Comparison of ENCODE assay signal across 17 cellular contexts in the genomic region with DNA sequence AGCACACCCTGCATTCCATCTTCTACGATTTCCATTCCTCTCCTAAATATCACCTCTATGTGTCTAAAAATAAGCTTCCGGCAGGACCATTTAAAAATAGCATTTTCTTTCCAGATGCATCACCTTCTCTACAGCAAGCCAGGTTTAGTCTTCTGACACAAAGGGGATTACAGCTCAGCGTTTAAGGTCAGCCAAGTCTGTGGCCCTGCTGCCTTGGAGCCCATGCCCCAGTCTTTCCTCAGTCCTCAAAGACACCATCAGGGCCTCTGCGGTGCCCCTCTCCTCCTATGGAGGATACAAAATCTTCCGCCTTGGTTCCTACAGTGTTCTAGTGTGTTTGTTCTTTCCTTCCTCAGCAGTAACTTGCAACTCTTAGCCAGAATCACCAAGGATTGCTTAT.
"Had no signal": no experiment of that assay in that cellular context is flagged by ENCODE, and none has a peak within 500 bp of the region (broad histone marks: within the 10 kb centered on the region; RNA-seq: fewer than 3 reads in every experiment).

No MANE protein-coding gene starts in this region.

- H3K4me3 Mint-ChIP-seq: activated CD4-positive, alpha-beta memory T cell treated with anti-CD3 and anti-CD28 coated beads, Interleukin-2, amount 10 ng/mL, durations not matched to agents 7 days and 5 days; activated CD4-positive, alpha-beta T cell treated with anti-CD3 and anti-CD28 coated beads, Interleukin-2, amount 10 ng/mL, durations not matched to agents 24 days and 14 days; activated T-cell treated with anti-CD3 and anti-CD28 coated beads, Interleukin-2, amount 50 U/mL, for 4 hours; mesothelial cell of epicardium; naive thymus-derived CD8-positive, alpha-beta T cell; neural progenitor cell had no signal

- H3K9me3 ChIP-seq: breast epithelium, upper lobe of left lung had no signal

- H3K27ac ChIP-seq: breast epithelium, neural progenitor cell, SK-N-MC, upper lobe of left lung had no signal

- H3K27me3 Mint-ChIP-seq: activated CD4-positive, alpha-beta memory T cell treated with anti-CD3 and anti-CD28 coated beads, Interleukin-2, amount 10 ng/mL, durations not matched to agents 7 days and 5 days; activated CD4-positive, alpha-beta T cell treated with anti-CD3 and anti-CD28 coated beads, Interleukin-2, amount 10 ng/mL, durations not matched to agents 24 days and 14 days; naive thymus-derived CD8-positive, alpha-beta T cell had no signal

- H2AFZ ChIP-seq: neural progenitor cell had no signal

- H3K4me3 ChIP-seq: breast epithelium, neural progenitor cell, SK-N-MC, upper lobe of left lung had no signal

- H3K27me3 ChIP-seq: breast epithelium, neural progenitor cell, upper lobe of left lung had no signal

- DNase-seq: activated CD4-positive, alpha-beta memory T cell treated with anti-CD3 and anti-CD28 coated beads, Interleukin-2, amount 10 ng/mL, durations not matched to agents 7 days and 5 days; activated CD4-positive, alpha-beta T cell treated with anti-CD3 and anti-CD28 coated beads, Interleukin-2, amount 10 ng/mL, durations not matched to agents 24 days and 14 days; activated naive CD4-positive, alpha-beta T cell treated with anti-CD3 and anti-CD28 coated beads, Interleukin-2, amount 50 U/mL, for 16 hours; activated T-cell treated with anti-CD3 and anti-CD28 coated beads, Interleukin-2, amount 50 U/mL, for 4 hours; amniotic stem cell; cerebellar nuclear complex; cortex of kidney; kidney; naive thymus-derived CD8-positive, alpha-beta T cell; retina; stimulated activated CD4-positive, alpha-beta T cell treated with anti-CD3 and anti-CD28 coated beads, Interleukin-4, amount 100 ng/mL, for 24 hours; stimulated activated naive CD8-positive, alpha-beta T cell treated with anti-CD3 and anti-CD28 coated beads, Interleukin-15, Interleukin-2, amounts not matched to agents 100 U/mL and 50 U/mL, for 24 hours; upper lobe of left lung had no signal

- H3K27ac Mint-ChIP-seq: activated CD4-positive, alpha-beta memory T cell treated with anti-CD3 and anti-CD28 coated beads, Interleukin-2, amount 10 ng/mL, durations not matched to agents 7 days and 5 days; activated CD4-positive, alpha-beta T cell treated with anti-CD3 and anti-CD28 coated beads, Interleukin-2, amount 10 ng/mL, durations not matched to agents 24 days and 14 days; mesothelial cell of epicardium; neural progenitor cell had no signal

- H3K4me1 ChIP-seq: breast epithelium had no signal

- ATAC-seq: activated T-cell treated with anti-CD3 and anti-CD28 coated beads, Interleukin-2, amount 50 U/mL, for 4 hours; naive thymus-derived CD8-positive, alpha-beta T cell; stimulated activated naive CD8-positive, alpha-beta T cell treated with anti-CD3 and anti-CD28 coated beads, Interleukin-15, Interleukin-2, amounts not matched to agents 100 U/mL and 50 U/mL, for 24 hours had no signal

- H3K9me3 Mint-ChIP-seq: activated CD4-positive, alpha-beta memory T cell treated with anti-CD3 and anti-CD28 coated beads, Interleukin-2, amount 10 ng/mL, durations not matched to agents 7 days and 5 days; activated CD4-positive, alpha-beta T cell treated with anti-CD3 and anti-CD28 coated beads, Interleukin-2, amount 10 ng/mL, durations not matched to agents 24 days and 14 days; activated T-cell treated with anti-CD3 and anti-CD28 coated beads, Interleukin-2, amount 50 U/mL, for 4 hours; mesothelial cell of epicardium; naive thymus-derived CD8-positive, alpha-beta T cell; neural progenitor cell had no signal

- H3K4me2 ChIP-seq: neural progenitor cell had no signal

- H3K9ac ChIP-seq: neural progenitor cell had no signal
